In genomic region chrX:44872817-44873414, GRCh38 we compare ENCODE assay signal across 8 cellular contexts. TPM values are rescaled to one million over a fixed set of nuclear protein-coding genes. Genes with fewer than 3 reads are reported as not detected.
DNase-seq lines count a peak whose midpoint lies in the region; ATAC-seq and TF ChIP-seq lines count a peak whose summit lies in the region.

Gene KDM6A, plus strand, starts transcription at chrX:44873188. Its CDS starts 364 bp downstream, at chrX:44873552.

- intact Hi-C loops in aorta (cut with DNase I), result loop anchor here in 1 of 2 donors (10.0 kb wide), 1 partner anchor 192 kb away; no protein-coding TSS in a partner anchor

- H3K4me3 ChIP-seq in astrocyte of the cerebellum (ENCODE audit: low read depth, low read length), result peak within 1 kb of the TSS; percentile 61
- H3K4me3 ChIP-seq in rectal smooth muscle tissue (ENCODE audit: low read length), result peak within 1 kb of the TSS; percentile 85
- H3K4me3 ChIP-seq in aorta (ENCODE audit: low read length in 2 of 2), result peak within 1 kb of the TSS; percentile 81 to 97

- H3K27me3 ChIP-seq in rectal smooth muscle tissue (ENCODE audit: control insufficient read depth, insufficient read depth, low read length), result no peaks in the 10 kb centered on the region
- no peaks in the 10 kb centered on the region for H3K27me3 ChIP-seq in aorta (ENCODE audit: control insufficient read depth in 1 of 2, insufficient read depth in 2 of 2, low read length in 1 of 2)

- H3K9me3 ChIP-seq in aorta (ENCODE audit: control insufficient read depth, low read length), result no peaks in the 10 kb centered on the region

- ATAC-seq in GM18502 (IDR thresholded peaks at IDR 0.05; ENCODE audit: poor library complexity, unreplicated experiment), result peak; percentile 89
- peak; percentile 93 for ATAC-seq in HG02970 (IDR thresholded peaks at IDR 0.05; ENCODE audit: low FRiP score, unreplicated experiment)
- ATAC-seq in aorta (ENCODE audit: low FRiP score), result peak; percentile 97

- 1% methylated on average over 51 to 61 of the region's 61 CpGs for WGBS in aorta, 2 donors

- no peak for TF ChIP-seq CTCF in astrocyte of the cerebellum (IDR thresholded peaks at IDR 0.05; ENCODE audit: low read depth, low read length, missing control alignments)

- H3K9ac ChIP-seq in rectal smooth muscle tissue (ENCODE audit: low read length), result peak within 1 kb of the TSS; percentile 73

- H3K27ac ChIP-seq in rectal smooth muscle tissue (ENCODE audit: low read depth, low read length), result peak within 1 kb of the TSS; percentile 95
- peak within 1 kb of the TSS; percentile 46 to 79 for H3K27ac ChIP-seq in aorta (ENCODE audit: low read depth in 1 of 2, low read length in 2 of 2)

- H3K4me1 ChIP-seq in rectal smooth muscle tissue (ENCODE audit: control insufficient read depth, insufficient read depth, low read length) (peaks cover 6% of the 10 kb centered on the region), aorta (ENCODE audit: control insufficient read depth in 1 of 2, insufficient read depth in 2 of 2, low read length in 2 of 2) (no peaks in the 10 kb centered on the region)

- in situ Hi-C loops in astrocyte of the cerebellum (cut with HindIII; ENCODE audit: low sequenced_read_pairs), result no loop called here

- H3K36me3 ChIP-seq in rectal smooth muscle tissue (ENCODE audit: control insufficient read depth, insufficient read depth, low read length) (no peaks in the 10 kb centered on the region), aorta (ENCODE audit: control insufficient read depth in 1 of 2, insufficient read depth in 2 of 2, low read length in 1 of 2) (no peaks in the 10 kb centered on the region)

- DNase-seq in NCI-H1930 (lab: John Stamatoyannopoulos, UW) (peak; percentile 91 to 93), T-helper 22 cell (ENCODE audit: low read depth) (peak; percentile 100), astrocyte of the cerebellum (ENCODE audit: low read depth) (peak; percentile 95), hepatic stellate cell (ENCODE audit: low spot score) (peak; percentile 99), aorta (peak; percentile 100)

RNA-seq across cellular contexts. Expression of gene KDM6A, which starts in this region (rescaled TPM):
- 10 to 100 TPM; 31.7 to 42.3 TPM for total RNA-seq in aorta
- polyA plus RNA-seq in aorta, result 10 to 100 TPM in 1 of 2 donors, 1 to 10 TPM in 1; 6.3 to 13.3 TPM

Comparison
In these comparisons a context has a peak if more than half of its experiments do, and no peak if none do; other contexts are left out.
1. Peak in every context shown above with its lines: DNase-seq, ATAC-seq, H3K4me3 ChIP-seq and H3K27ac ChIP-seq.